In the genomic region with DNA sequence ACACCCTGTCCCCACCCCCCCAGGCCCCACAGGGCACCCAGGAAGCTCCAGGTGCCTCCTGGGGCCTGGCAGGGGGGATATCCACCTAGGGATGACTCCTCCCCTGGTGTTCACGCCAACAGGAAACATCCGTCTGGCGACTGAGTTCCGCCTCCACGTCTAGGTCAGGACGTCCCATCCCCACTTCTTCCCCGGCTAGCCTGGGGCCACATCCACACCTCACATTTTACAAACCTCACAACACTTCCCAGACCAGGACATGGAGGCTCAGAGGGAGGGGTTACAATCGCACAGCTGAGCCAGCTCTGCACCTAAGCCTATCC, we compare ENCODE assay signal across 16 cellular contexts. TPM values are rescaled to one million over a fixed set of nuclear protein-coding genes. Genes with fewer than 3 reads are reported as not detected.
A peak's percentile ranks its signal among the peaks of the same experiment; 100 is the strongest.
DNase-seq lines count a peak whose midpoint lies in the region; FAIRE-seq and TF ChIP-seq lines count a peak whose summit lies in the region.
"Had no signal": no experiment of that assay in that cellular context is flagged by ENCODE, and none has a peak within 500 bp of the region (broad histone marks: within the 10 kb centered on the region; RNA-seq: fewer than 3 reads in every experiment).

No MANE protein-coding gene starts in this region.

- peak overlapping the region; percentile 59; the same call in 1 of the 2 replicates for H3K9ac ChIP-seq in BLaER1

- H3K27me3 ChIP-seq in BLaER1 (no peaks in the 10 kb centered on the region), ascending aorta (no peaks in the 10 kb centered on the region)
- H3K27me3 ChIP-seq: SJCRH30 had no signal

- peak overlapping the region; percentile 57 for H3K4me2 ChIP-seq in BLaER1

- no peak for DNase-seq in ascending aorta (ENCODE audit: low spot score in 2 of 2)
- DNase-seq in iris pigment epithelial cell (ENCODE audit: low read depth), result peak; percentile 63
- peak; percentile 47 for DNase-seq in renal cortical epithelial cell (ENCODE audit: low read depth)
- DNase-seq in stimulated activated CD4-positive, alpha-beta T cell treated with anti-CD3 and anti-CD28 coated beads, Interleukin-4, amount 100 ng/mL, for 24 hours, result no peak
- no peak for DNase-seq in frontal cortex (ENCODE audit: low spot score in 2 of 2)
- no peak for DNase-seq in NCI-H524 treated with DMSO at 0.1 percent for 48 hours (lab: John Stamatoyannopoulos, UW)
- DNase-seq in SIG-M5 (lab: John Stamatoyannopoulos, UW), result no peak
- DNase-seq: amniotic stem cell, hippocampal formation, Karpas-422, NCI-H69, SJCRH30, T-helper 2 cell had no signal

- intact Hi-C loops in ascending aorta (cut with DNase I), result no loop called here

- H3K4me1 ChIP-seq in BLaER1, result peaks cover 66% of the 10 kb centered on the region
- H3K4me1 ChIP-seq in ascending aorta, result peaks cover 19 to 29% of the 10 kb centered on the region in 2 donors

- H3K9me3 ChIP-seq in BLaER1 (no peaks in the 10 kb centered on the region), ascending aorta (no peaks in the 10 kb centered on the region)
- H3K9me3 ChIP-seq: SJCRH30 had no signal

- H3K27ac ChIP-seq in BLaER1, result peak overlapping the region; percentile 73
- peak overlapping the region; percentile 52 to 90 for H3K27ac ChIP-seq in ascending aorta
- H3K27ac ChIP-seq: C4-2B, SJCRH30 had no signal

- FAIRE-seq in frontal cortex (lab: Jason Lieb, UNC), result no peak
- FAIRE-seq: A204.1 had no signal

- no peaks in the 10 kb centered on the region for H4K20me1 ChIP-seq in BLaER1

- H3K4me3 ChIP-seq in BLaER1, result no peak overlapping the region
- no peak overlapping the region for H3K4me3 ChIP-seq in ascending aorta
- H3K4me3 ChIP-seq: SJCRH30 had no signal

- H3K36me3 ChIP-seq in BLaER1 (peaks cover 55% of the 10 kb centered on the region), ascending aorta (peaks cover 38 to 58% of the 10 kb centered on the region in 2 donors)
- H3K36me3 ChIP-seq: SJCRH30 had no signal

- no peak for TF ChIP-seq CTCF in ascending aorta (IDR thresholded peaks at IDR 0.05)

RNA-seq across cellular contexts. Expression of a gene that starts 21.0 kb away (rescaled TPM):
- total RNA-seq in ascending aorta, result 183 TPM
- total RNA-seq in renal cortical epithelial cell, result 18.1 and 34.2 TPM in 2 replicates
- total RNA-seq in frontal cortex, result 1.6 TPM

RNA-seq across cellular contexts. Expression of a gene that starts 41.1 kb away (rescaled TPM):
- total RNA-seq in ascending aorta (79.5 TPM), renal cortical epithelial cell (5.2 and 25.0 TPM in 2 replicates), frontal cortex (19.6 TPM)

RNA-seq across cellular contexts. Expression of a gene that starts 50.1 kb away (rescaled TPM):
- total RNA-seq in ascending aorta, result 118 TPM
- total RNA-seq in renal cortical epithelial cell, result 16.5 and 67.5 TPM in 2 replicates
- total RNA-seq in frontal cortex, result 6.9 TPM

Comparison
In these comparisons a context has a peak if more than half of its experiments do, and no peak if none do; other contexts are left out.
1. DNase-seq: peak in iris pigment epithelial cell (single experiment) and renal cortical epithelial cell (single experiment); none in ascending aorta (0 of 2), stimulated activated CD4-positive, alpha-beta T cell treated with anti-CD3 and anti-CD28 coated beads, Interleukin-4, amount 100 ng/mL, for 24 hours (single experiment), frontal cortex (0 of 2), NCI-H524 treated with DMSO at 0.1 percent for 48 hours (single experiment) and SIG-M5 (single experiment).